8 cellular contexts compared by ENCODE assay signal in genomic region chr6:147205690-147206600, GRCh38. TPM values are rescaled to one million over a fixed set of nuclear protein-coding genes. Genes with fewer than 3 reads are reported as not detected.
DNase-seq lines count a peak whose midpoint lies in the region; ATAC-seq and TF ChIP-seq lines count a peak whose summit lies in the region.

No MANE protein-coding gene starts in this region.

- peak overlapping the region; percentile 94 for H3K4me3 ChIP-seq in CD4-positive, CD25-positive, alpha-beta regulatory T cell (ENCODE audit: low read depth, low read length)
- H3K4me3 ChIP-seq in thoracic aorta = peak overlapping the region; percentile 96

- H3K4me1 ChIP-seq in CD4-positive, CD25-positive, alpha-beta regulatory T cell (ENCODE audit: control insufficient read depth, insufficient read depth, low read length, poor library complexity, severe bottlenecking) = peaks cover 39% of the 10 kb centered on the region
- H3K4me1 ChIP-seq in thoracic aorta (ENCODE audit: control insufficient read depth in 1 of 2, low read depth in 2 of 2) = peaks cover 22 to 29% of the 10 kb centered on the region in 2 donors

- peaks cover 35 to 63% (median 52%) of the 10 kb centered on the region in 4 donors for H3K4me1 Mint-ChIP-seq in CD4-positive, CD25-positive, alpha-beta regulatory T cell
- peaks cover 33% of the 10 kb centered on the region for H3K4me1 Mint-ChIP-seq in activated CD4-positive, alpha-beta memory T cell treated with anti-CD3 and anti-CD28 coated beads, Interleukin-2, amount 10 ng/mL, durations not matched to agents 7 days and 5 days
- H3K4me1 Mint-ChIP-seq in immature natural killer cell = peaks cover 44 to 73% of the 10 kb centered on the region in 2 donors

- H3K27ac Mint-ChIP-seq in CD4-positive, CD25-positive, alpha-beta regulatory T cell = peak overlapping the region in 1 of 3 donors; percentile 76
- H3K27ac Mint-ChIP-seq in activated CD4-positive, alpha-beta memory T cell treated with anti-CD3 and anti-CD28 coated beads, Interleukin-2, amount 10 ng/mL, durations not matched to agents 7 days and 5 days = no peak overlapping the region
- H3K27ac Mint-ChIP-seq in immature natural killer cell = peak overlapping the region; percentile 15 to 93 (median 80)

- H3K4me3 Mint-ChIP-seq in CD4-positive, CD25-positive, alpha-beta regulatory T cell = peak overlapping the region; percentile 83 to 92 (median 90)
- peak overlapping the region; percentile 78 for H3K4me3 Mint-ChIP-seq in activated CD4-positive, alpha-beta memory T cell treated with anti-CD3 and anti-CD28 coated beads, Interleukin-2, amount 10 ng/mL, durations not matched to agents 7 days and 5 days
- peak overlapping the region; percentile 76 to 97 (median 95) for H3K4me3 Mint-ChIP-seq in immature natural killer cell

- H3K9me3 Mint-ChIP-seq in CD4-positive, CD25-positive, alpha-beta regulatory T cell = no peaks in the 10 kb centered on the region
- no peaks in the 10 kb centered on the region for H3K9me3 Mint-ChIP-seq in activated CD4-positive, alpha-beta memory T cell treated with anti-CD3 and anti-CD28 coated beads, Interleukin-2, amount 10 ng/mL, durations not matched to agents 7 days and 5 days
- H3K9me3 Mint-ChIP-seq in immature natural killer cell = no peaks in the 10 kb centered on the region

- no peak for ATAC-seq in CD4-positive, CD25-positive, alpha-beta regulatory T cell (ENCODE audit: low read depth in 2 of 2)
- no peak for ATAC-seq in thoracic aorta (ENCODE audit: insufficient number of reproducible peaks, low FRiP score, low read depth)

- TF ChIP-seq CTCF in thoracic aorta (IDR thresholded peaks at IDR 0.05) (no peak), GM13977 (IDR thresholded peaks at IDR 0.05; ENCODE audit: extremely low read depth, insufficient read depth, missing control alignments) (no peak)

- peaks cover 3% of the 10 kb centered on the region for H3K36me3 Mint-ChIP-seq in CD4-positive, CD25-positive, alpha-beta regulatory T cell
- peaks cover 6% of the 10 kb centered on the region for H3K36me3 Mint-ChIP-seq in activated CD4-positive, alpha-beta memory T cell treated with anti-CD3 and anti-CD28 coated beads, Interleukin-2, amount 10 ng/mL, durations not matched to agents 7 days and 5 days (ENCODE audit: low read depth)
- H3K36me3 Mint-ChIP-seq in immature natural killer cell = no peaks in the 10 kb centered on the region

- H3K27me3 ChIP-seq in CD4-positive, CD25-positive, alpha-beta regulatory T cell (ENCODE audit: control insufficient read depth, insufficient read depth, low read length) = no peaks in the 10 kb centered on the region
- H3K27me3 ChIP-seq in thoracic aorta (replicated peaks; ENCODE audit: insufficient read depth) = no peaks in the 10 kb centered on the region

- DNase-seq in CD4-positive, CD25-positive, alpha-beta regulatory T cell = no peak
- peak; percentile 35 for DNase-seq in HT1080 (ENCODE audit: low read depth)
- DNase-seq in activated CD4-positive, alpha-beta memory T cell treated with anti-CD3 and anti-CD28 coated beads, Interleukin-2, amount 10 ng/mL, durations not matched to agents 7 days and 5 days = no peak
- DNase-seq in immature natural killer cell = no peak
- no peak for DNase-seq in thoracic aorta (ENCODE audit: low spot score)
- DNase-seq in NCI-H1048 (lab: John Stamatoyannopoulos, UW) = no peak
- DNase-seq in GM13977 (ENCODE audit: low spot score) = no peak
- no peak for DNase-seq in central memory CD4-positive, alpha-beta T cell

- CTCF ChIA-PET in activated CD4-positive, alpha-beta memory T cell treated with anti-CD3 and anti-CD28 coated beads, Interleukin-2, amount 10 ng/mL, durations not matched to agents 7 days and 5 days (lab: Charles Lee) = no interaction called here

- POLR2A ChIA-PET in activated CD4-positive, alpha-beta memory T cell treated with anti-CD3 and anti-CD28 coated beads, Interleukin-2, amount 10 ng/mL, durations not matched to agents 7 days and 5 days (lab: Charles Lee) = no interaction called here

- no peaks in the 10 kb centered on the region for H3K9me3 ChIP-seq in CD4-positive, CD25-positive, alpha-beta regulatory T cell (ENCODE audit: control insufficient read depth in 2 of 2, low read length in 2 of 2)
- no peaks in the 10 kb centered on the region for H3K9me3 ChIP-seq in thoracic aorta

- peaks cover 6% of the 10 kb centered on the region for H3K27me3 Mint-ChIP-seq in CD4-positive, CD25-positive, alpha-beta regulatory T cell
- H3K27me3 Mint-ChIP-seq in activated CD4-positive, alpha-beta memory T cell treated with anti-CD3 and anti-CD28 coated beads, Interleukin-2, amount 10 ng/mL, durations not matched to agents 7 days and 5 days = no peaks in the 10 kb centered on the region
- H3K27me3 Mint-ChIP-seq in immature natural killer cell (ENCODE audit: low read depth in 3 of 3) = peaks cover 14 to 19% (median 15%) of the 10 kb centered on the region in 3 donors

- no peaks in the 10 kb centered on the region for H3K36me3 ChIP-seq in CD4-positive, CD25-positive, alpha-beta regulatory T cell (ENCODE audit: control insufficient read depth, insufficient read depth, low read length)
- H3K36me3 ChIP-seq in thoracic aorta = no peaks in the 10 kb centered on the region

- H3K27ac ChIP-seq in CD4-positive, CD25-positive, alpha-beta regulatory T cell (ENCODE audit: insufficient read depth, low read length, poor library complexity, severe bottlenecking) = peak overlapping the region; percentile 52
- H3K27ac ChIP-seq in thoracic aorta = peak overlapping the region in 1 of 2 donors; percentile 97

- in situ Hi-C loops in GM13977 (cut with MboI; ENCODE audit: low pct_unique_long_range_greater_than_20kb, low sequenced_read_pairs, unreplicated experiment) = no loop called here

RNA-seq across cellular contexts. Expression of gene STXBP5, which starts 1.7 kb away (rescaled TPM):
- 32.4 TPM for total RNA-seq in CD4-positive, CD25-positive, alpha-beta regulatory T cell
- polyA plus RNA-seq in CD4-positive, CD25-positive, alpha-beta regulatory T cell = 1 to 10 TPM; 1.9 to 3.6 (median 2.9) TPM
- total RNA-seq in HT1080 (2014; rRNA removed; shearing (Covaris generic)) = 23.3 and 28.0 TPM in 2 replicates
- polyA plus RNA-seq in HT1080 (2015; cell fraction: cytosol; rRNA removed) = 9.7 and 11.1 TPM in 2 replicates
- 11.9 and 12.7 TPM in 2 replicates for polyA plus RNA-seq in HT1080 (2015; cell fraction: nucleus; rRNA removed)
- 10 to 100 TPM; 16.7 to 17.2 TPM for total RNA-seq in activated CD4-positive, alpha-beta memory T cell treated with anti-CD3 and anti-CD28 coated beads, Interleukin-2, amount 10 ng/mL, durations not matched to agents 7 days and 5 days
- 1 to 10 TPM; 2.9 to 5.4 (median 3.1) TPM for polyA plus RNA-seq in immature natural killer cell
- 10 to 100 TPM; 22.2 to 27.3 TPM for total RNA-seq in thoracic aorta
